In the genomic region with DNA sequence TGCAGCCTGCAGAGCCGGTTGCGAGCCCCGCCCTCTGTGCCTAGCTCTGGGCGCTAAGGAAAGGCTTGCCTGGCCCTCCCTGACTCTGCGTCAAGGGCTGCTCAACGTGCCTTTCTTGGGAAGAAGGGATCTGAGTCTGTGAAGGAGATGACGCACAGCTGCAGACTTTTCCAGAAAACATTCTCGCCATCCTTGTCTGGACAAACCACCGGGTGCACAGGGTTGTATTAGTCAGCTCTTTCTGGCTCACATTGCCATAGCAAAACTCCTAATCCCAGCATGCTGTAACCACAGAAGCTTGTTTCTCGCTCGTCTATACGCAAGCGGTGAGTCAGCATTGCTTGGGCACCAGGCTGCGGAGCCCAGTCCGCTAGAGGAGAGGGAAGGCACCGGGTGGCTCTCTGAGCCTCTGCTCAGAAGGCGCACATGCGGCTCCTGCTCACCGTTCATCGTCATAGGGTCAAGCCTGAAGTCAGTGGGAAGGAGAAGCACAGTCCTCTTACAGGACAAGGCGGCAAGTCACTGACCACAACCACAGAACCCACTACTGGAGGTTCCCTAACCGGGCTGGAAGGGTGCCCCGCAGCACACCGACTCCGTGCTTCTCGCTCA, we compare ENCODE assay signal across 8 cellular contexts. TPM values are rescaled to one million over a fixed set of nuclear protein-coding genes. Genes with fewer than 3 reads are reported as not detected.
A peak's percentile ranks its signal among the peaks of the same experiment; 100 is the strongest.
DNase-seq lines count a peak whose midpoint lies in the region; ATAC-seq, FAIRE-seq and TF ChIP-seq lines count a peak whose summit lies in the region.

No MANE protein-coding gene starts in this region.

- peak; percentile 91 to 95 for ATAC-seq in A549
- ATAC-seq in T-helper 17 cell: peak; percentile 37
- peak; percentile 69 for ATAC-seq in stimulated activated effector memory CD8-positive, alpha-beta T cell treated with anti-CD3 and anti-CD28 coated beads, Interleukin-12 subunit alpha, Interleukin-12 subunit beta, amount 100 ng/mL, for 72 hours

- H3K4me2 ChIP-seq in A549: peak overlapping the region; percentile 34

- peaks cover 66% of the 10 kb centered on the region for H3K27me3 Mint-ChIP-seq in T-helper 17 cell

- no peak overlapping the region for H3K4me3 ChIP-seq in A549
- no peak overlapping the region for H3K4me3 ChIP-seq in effector memory CD4-positive, alpha-beta T cell (ENCODE audit: insufficient read depth, low read depth, low read length, poor library complexity, severe bottlenecking)

- H3K36me3 ChIP-seq in effector memory CD4-positive, alpha-beta T cell (ENCODE audit: control insufficient read depth, insufficient read depth, low read length): no peaks in the 10 kb centered on the region

- POLR2A ChIA-PET in A549 (lab: Yijun Ruan, JAX): interaction anchor here (0.6 to 1.0 kb wide), 8 partner anchors 11 to 152 kb away, joined by 3 to 5 read pairs (median 3); no protein-coding TSS in a partner anchor

- no peaks in the 10 kb centered on the region; the same call in 2 of the 3 replicates for H3K9me3 ChIP-seq in A549
- H3K9me3 ChIP-seq in T-helper 17 cell (ENCODE audit: control insufficient read depth, low read length, poor library complexity, severe bottlenecking): no peaks in the 10 kb centered on the region
- no peaks in the 10 kb centered on the region for H3K9me3 ChIP-seq in effector memory CD4-positive, alpha-beta T cell (ENCODE audit: control insufficient read depth, low read length)

- peaks cover 27% of the 10 kb centered on the region for H3K4me1 ChIP-seq in A549
- no peaks in the 10 kb centered on the region for H3K4me1 ChIP-seq in effector memory CD4-positive, alpha-beta T cell (ENCODE audit: control insufficient read depth, insufficient read depth, low read length, poor library complexity, severe bottlenecking)

- WGBS in A549 (ENCODE audit: missing lambda C conversion rate): 35% methylated on average over 26 of the region's 26 CpGs

- no peak overlapping the region for H3K27ac Mint-ChIP-seq in T-helper 17 cell
- H3K27ac Mint-ChIP-seq in stimulated activated effector memory CD8-positive, alpha-beta T cell treated with anti-CD3 and anti-CD28 coated beads, Interleukin-12 subunit alpha, Interleukin-12 subunit beta, amount 100 ng/mL, for 72 hours: no peak overlapping the region

- TF ChIP-seq EP300 in A549 (IDR thresholded peaks at IDR 0.05): peak in 1 of 2 experiments; percentile 74; a peak in 1 of 5 replicates

- TF ChIP-seq POLR2A in A549 (IDR thresholded peaks at IDR 0.05; ENCODE audit: low read length): peak; percentile 35; the same call in 1 of the 2 replicates

- H3K4me3 Mint-ChIP-seq in T-helper 17 cell: no peak overlapping the region
- no peak overlapping the region for H3K4me3 Mint-ChIP-seq in stimulated activated effector memory CD8-positive, alpha-beta T cell treated with anti-CD3 and anti-CD28 coated beads, Interleukin-12 subunit alpha, Interleukin-12 subunit beta, amount 100 ng/mL, for 72 hours

- FAIRE-seq in A549 (lab: Jason Lieb, UNC): peak; percentile 95

- CTCF ChIA-PET in A549 (lab: Yijun Ruan, JAX): interaction anchor here (0.7 to 3.0 kb wide), 14 partner anchors 9 to 222 kb away, joined by 3 to 28 read pairs (median 4); a partner anchor contains a TSS

- H3K27me3 ChIP-seq in effector memory CD4-positive, alpha-beta T cell (replicated peaks; ENCODE audit: control insufficient read depth, insufficient read depth, low read length, poor library complexity, severe bottlenecking): no peaks in the 10 kb centered on the region

- DNase-seq in A549 (ENCODE audit: low read depth in 1 of 2, low spot score in 1 of 2): peak; percentile 71 to 94
- DNase-seq in H4 (ENCODE audit: low spot score): peak; percentile 100
- no peak for DNase-seq in T-helper 17 cell
- peak; percentile 5 for DNase-seq in globus pallidus (ENCODE audit: low spot score)
- DNase-seq in stimulated activated effector memory CD8-positive, alpha-beta T cell treated with anti-CD3 and anti-CD28 coated beads, Interleukin-12 subunit alpha, Interleukin-12 subunit beta, amount 100 ng/mL, for 72 hours (ENCODE audit: low spot score in 2 of 2): no peak
- DNase-seq in activated gamma-delta T cell (lab: John Stamatoyannopoulos, UW): no peak
- no peak for DNase-seq in NCI-H748 (lab: John Stamatoyannopoulos, UW; ENCODE audit: unreplicated experiment)
- no peak for DNase-seq in effector memory CD4-positive, alpha-beta T cell

- H3K36me3 Mint-ChIP-seq in T-helper 17 cell (ENCODE audit: low read depth): peaks cover 8% of the 10 kb centered on the region
- no peaks in the 10 kb centered on the region for H3K36me3 Mint-ChIP-seq in stimulated activated effector memory CD8-positive, alpha-beta T cell treated with anti-CD3 and anti-CD28 coated beads, Interleukin-12 subunit alpha, Interleukin-12 subunit beta, amount 100 ng/mL, for 72 hours

- no peak for TF ChIP-seq CTCF in A549 (IDR thresholded peaks at IDR 0.05)

- no peaks in the 10 kb centered on the region for H3K9me3 Mint-ChIP-seq in stimulated activated effector memory CD8-positive, alpha-beta T cell treated with anti-CD3 and anti-CD28 coated beads, Interleukin-12 subunit alpha, Interleukin-12 subunit beta, amount 100 ng/mL, for 72 hours

- peak overlapping the region; percentile 64 to 90 for H3K27ac ChIP-seq in A549
- H3K27ac ChIP-seq in effector memory CD4-positive, alpha-beta T cell (ENCODE audit: insufficient read depth, low read length, poor library complexity, severe bottlenecking): no peak overlapping the region

- TF ChIP-seq RAD21 in A549 (conservative IDR thresholded peaks at IDR 0.05 in 1 of 2, IDR thresholded peaks at IDR 0.05 in 1 of 2): no peak

- peaks cover 14% of the 10 kb centered on the region for H3K4me1 Mint-ChIP-seq in T-helper 17 cell
- H3K4me1 Mint-ChIP-seq in stimulated activated effector memory CD8-positive, alpha-beta T cell treated with anti-CD3 and anti-CD28 coated beads, Interleukin-12 subunit alpha, Interleukin-12 subunit beta, amount 100 ng/mL, for 72 hours: peaks cover 12% of the 10 kb centered on the region

TF ChIP-seq in A549, 52 proteins besides CTCF, POLR2A, EP300 and RAD21 (continues in another document):
- TF ChIP-seq JUN (IDR thresholded peaks at IDR 0.05) (peak in 1 of 2 experiments; percentile 77; a peak in 3 of 5 replicates), HOXB5 (CRISPR knock-in tag; IDR thresholded peaks at IDR 0.05) (no peak), PHF8 (IDR thresholded peaks at IDR 0.05; ENCODE audit: borderline replicate concordance, low read depth) (no peak), SREBF2 (IDR thresholded peaks at IDR 0.05) (no peak), KDM5A (IDR thresholded peaks at IDR 0.05) (no peak), CHD4 (IDR thresholded peaks at IDR 0.05; ENCODE audit: borderline replicate concordance) (no peak), MAZ (IDR thresholded peaks at IDR 0.05; ENCODE audit: borderline replicate concordance, low read depth, low read length) (no peak)
- TF ChIP-seq, protein P1, sequence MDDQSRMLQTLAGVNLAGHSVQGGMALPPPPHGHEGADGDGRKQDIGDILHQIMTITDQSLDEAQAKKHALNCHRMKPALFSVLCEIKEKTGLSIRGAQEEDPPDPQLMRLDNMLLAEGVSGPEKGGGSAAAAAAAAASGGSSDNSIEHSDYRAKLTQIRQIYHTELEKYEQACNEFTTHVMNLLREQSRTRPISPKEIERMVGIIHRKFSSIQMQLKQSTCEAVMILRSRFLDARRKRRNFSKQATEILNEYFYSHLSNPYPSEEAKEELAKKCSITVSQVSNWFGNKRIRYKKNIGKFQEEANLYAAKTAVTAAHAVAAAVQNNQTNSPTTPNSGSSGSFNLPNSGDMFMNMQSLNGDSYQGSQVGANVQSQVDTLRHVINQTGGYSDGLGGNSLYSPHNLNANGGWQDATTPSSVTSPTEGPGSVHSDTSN (IDR thresholded peaks at IDR 0.05): no peak

RNA-seq across cellular contexts. Expression of a gene that starts 2.2 kb away (rescaled TPM):
- polyA plus RNA-seq in A549 (2011; rRNA removed): 0.29 TPM in 1 of 2 replicates, not detected in the other
- polyA plus RNA-seq in A549 (2012; cell fraction: cytosol; rRNA removed): 0.48 and 0.79 TPM in 2 replicates
- polyA plus RNA-seq in A549 (2012; cell fraction: nucleus; rRNA removed): 0.19 TPM in 1 of 2 replicates, not detected in the other
- polyA plus RNA-seq in A549 (2017; fragmentation: RNase III; extraction: RNeasy Plus Mini Kit Qiagen cat#74134 plus additional on column Dnase treatment): 0.37 to 0.50 TPM (median 0.45 TPM) in 3 replicates
- not detected in 2 replicates for polyA minus RNA-seq in A549 (2011; rRNA and poly(A)+ RNA removed)
- total RNA-seq in H4 (2014; rRNA removed; shearing (Covaris generic)): 0.78 TPM in 1 of 2 replicates, not detected in the other
- not detected for total RNA-seq in T-helper 17 cell

RNA-seq across cellular contexts. Expression of a gene that starts 22.6 kb away (rescaled TPM):
- polyA plus RNA-seq in A549 (2011; rRNA removed) (not detected in 2 replicates), A549 (2017; fragmentation: RNase III; extraction: RNeasy Plus Mini Kit Qiagen cat#74134 plus additional on column Dnase treatment) (not detected in 3 replicates)
- not detected in 2 replicates for polyA plus RNA-seq in A549 (2012; cell fraction: cytosol; rRNA removed)
- not detected in 2 replicates for polyA plus RNA-seq in A549 (2012; cell fraction: nucleus; rRNA removed)
- not detected in 2 replicates for polyA minus RNA-seq in A549 (2011; rRNA and poly(A)+ RNA removed)
- total RNA-seq in H4 (2014; rRNA removed; shearing (Covaris generic)): not detected in 2 replicates
- not detected for total RNA-seq in T-helper 17 cell

RNA-seq across cellular contexts. Expression of a gene that starts 23.6 kb away (rescaled TPM):
- polyA plus RNA-seq in A549 (2011; rRNA removed): 0.05 TPM in 1 of 2 replicates, not detected in the other
- 0.05 and 0.06 TPM in 2 replicates for polyA plus RNA-seq in A549 (2012; cell fraction: cytosol; rRNA removed)
- 0.10 and 0.11 TPM in 2 replicates for polyA plus RNA-seq in A549 (2012; cell fraction: nucleus; rRNA removed)
- polyA plus RNA-seq in A549 (2017; fragmentation: RNase III; extraction: RNeasy Plus Mini Kit Qiagen cat#74134 plus additional on column Dnase treatment): 0.08 TPM in 1 of 3 replicates, not detected in the others
- not detected in 2 replicates for polyA minus RNA-seq in A549 (2011; rRNA and poly(A)+ RNA removed)
- 0.37 and 0.45 TPM in 2 replicates for total RNA-seq in H4 (2014; rRNA removed; shearing (Covaris generic))
- 1 to 10 TPM in 1 of 2 donors, under 1 TPM in 1; 0.37 to 1.2 TPM for total RNA-seq in T-helper 17 cell

RNA-seq across cellular contexts. Expression of a gene that starts 38.2 kb away (rescaled TPM):
- not detected in 2 replicates for polyA plus RNA-seq in A549 (2011; rRNA removed)
- polyA plus RNA-seq in A549 (2012; cell fraction: cytosol; rRNA removed): not detected in 2 replicates
- polyA plus RNA-seq in A549 (2012; cell fraction: nucleus; rRNA removed): not detected in 2 replicates
- not detected in 3 replicates for polyA plus RNA-seq in A549 (2017; fragmentation: RNase III; extraction: RNeasy Plus Mini Kit Qiagen cat#74134 plus additional on column Dnase treatment)
- polyA minus RNA-seq in A549 (2011; rRNA and poly(A)+ RNA removed): not detected in 2 replicates
- total RNA-seq in H4 (2014; rRNA removed; shearing (Covaris generic)): not detected in 2 replicates
- total RNA-seq in T-helper 17 cell: 1 to 10 TPM in 1 of 2 donors, under 1 TPM in 1; 0.34 to 1.4 TPM

RNA-seq across cellular contexts. Expression of a gene that starts 54.0 kb away (rescaled TPM):
- polyA plus RNA-seq in A549 (2011; rRNA removed) (not detected in 2 replicates), A549 (2017; fragmentation: RNase III; extraction: RNeasy Plus Mini Kit Qiagen cat#74134 plus additional on column Dnase treatment) (not detected in 3 replicates)
- not detected in 2 replicates for polyA plus RNA-seq in A549 (2012; cell fraction: cytosol; rRNA removed)
- not detected in 2 replicates for polyA plus RNA-seq in A549 (2012; cell fraction: nucleus; rRNA removed)
- not detected in 2 replicates for polyA minus RNA-seq in A549 (2011; rRNA and poly(A)+ RNA removed)
- total RNA-seq in H4 (2014; rRNA removed; shearing (Covaris generic)): not detected in 2 replicates
- total RNA-seq in T-helper 17 cell: 1 to 10 TPM in 1 of 2 donors, under 1 TPM in 1; 0.81 to 5.7 TPM

Comparison
In these comparisons a context has a peak if more than half of its experiments do, and no peak if none do; other contexts are left out.
1. ATAC-seq: peak in every context shown above with its lines; median percentile 93 in A549; 69 in stimulated activated effector memory CD8-positive, alpha-beta T cell treated with anti-CD3 and anti-CD28 coated beads, Interleukin-12 subunit alpha, Interleukin-12 subunit beta, amount 100 ng/mL, for 72 hours; 37 in T-helper 17 cell.
2. DNase-seq: peak in A549 (2 of 2), H4 (single experiment) and globus pallidus (single experiment); none in T-helper 17 cell (0 of 3), stimulated activated effector memory CD8-positive, alpha-beta T cell treated with anti-CD3 and anti-CD28 coated beads, Interleukin-12 subunit alpha, Interleukin-12 subunit beta, amount 100 ng/mL, for 72 hours (0 of 2), activated gamma-delta T cell (single experiment), NCI-H748 (single experiment) and effector memory CD4-positive, alpha-beta T cell (0 of 3).